1 cellular context compared by ENCODE assay signal in the genomic region with DNA sequence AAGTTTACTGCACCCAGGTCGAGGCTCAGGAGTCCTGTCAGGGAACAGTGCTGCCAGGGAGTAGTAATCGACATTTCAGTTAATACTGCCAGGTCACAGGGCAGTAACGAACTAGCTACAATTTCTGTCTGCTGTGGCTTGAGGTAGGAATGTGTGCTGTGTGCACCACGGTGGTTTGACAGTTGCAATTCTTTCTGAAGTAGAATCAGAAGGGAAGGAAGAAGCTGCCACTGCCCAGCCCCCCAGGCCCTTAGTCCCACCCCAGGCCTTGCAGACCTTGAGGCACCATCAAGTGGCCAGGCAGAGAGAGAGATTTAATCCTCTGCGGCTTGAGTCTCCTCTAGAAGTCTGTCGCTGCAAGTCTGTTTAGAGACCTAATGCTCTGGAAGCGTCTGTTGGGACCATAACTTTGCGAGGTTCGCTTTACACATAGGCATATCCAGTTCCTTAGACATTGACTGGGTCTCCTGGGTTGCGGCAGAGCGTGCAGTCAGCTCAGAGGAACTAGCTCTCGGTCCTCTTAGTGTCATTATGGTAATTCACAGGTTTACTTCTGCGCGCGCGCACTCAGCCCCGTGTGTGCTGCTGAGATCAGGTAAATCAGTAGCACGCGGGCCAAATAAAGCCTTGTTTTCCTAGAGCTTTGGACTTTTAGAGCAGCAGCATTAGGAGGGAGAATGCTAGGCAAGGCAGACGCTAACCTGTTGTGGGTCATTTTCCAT.
TF ChIP-seq lines count a peak whose summit lies in the region.

No MANE protein-coding gene starts in this region.

TF ChIP-seq in SK-N-SH, 30 proteins besides CTCF, POLR2A, EP300 and RAD21 (continued from another document):
- TF ChIP-seq YY1 (IDR thresholded peaks at IDR 0.05; ENCODE audit: low read depth) (no peak), CHD2 (IDR thresholded peaks at IDR 0.05; ENCODE audit: low read length, partially characterized antibody) (no peak), MEF2A (IDR thresholded peaks at IDR 0.05; ENCODE audit: borderline replicate concordance, low read depth) (no peak), TCF12 (IDR thresholded peaks at IDR 0.05) (no peak), RCOR1 (IDR thresholded peaks at IDR 0.05; ENCODE audit: low read length) (no peak), ELF1 (IDR thresholded peaks at IDR 0.05) (no peak), FOSL2 (IDR thresholded peaks at IDR 0.05; ENCODE audit: borderline replicate concordance, low read depth) (no peak), RXRA (IDR thresholded peaks at IDR 0.05; ENCODE audit: borderline replicate concordance, low read depth) (no peak), FOXM1 (IDR thresholded peaks at IDR 0.05; ENCODE audit: low read depth) (no peak), GABPA (IDR thresholded peaks at IDR 0.05; ENCODE audit: low read depth) (no peak), EZH2phosphoT487 (IDR thresholded peaks at IDR 0.05; ENCODE audit: borderline replicate concordance, low read depth) (no peak)
- TF ChIP-seq, protein P1, sequence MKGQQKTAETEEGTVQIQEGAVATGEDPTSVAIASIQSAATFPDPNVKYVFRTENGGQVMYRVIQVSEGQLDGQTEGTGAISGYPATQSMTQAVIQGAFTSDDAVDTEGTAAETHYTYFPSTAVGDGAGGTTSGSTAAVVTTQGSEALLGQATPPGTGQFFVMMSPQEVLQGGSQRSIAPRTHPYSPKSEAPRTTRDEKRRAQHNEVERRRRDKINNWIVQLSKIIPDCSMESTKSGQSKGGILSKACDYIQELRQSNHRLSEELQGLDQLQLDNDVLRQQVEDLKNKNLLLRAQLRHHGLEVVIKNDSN (IDR thresholded peaks at IDR 0.05; ENCODE audit: borderline replicate concordance, low read depth), result no peak
- TF ChIP-seq, protein P2, sequence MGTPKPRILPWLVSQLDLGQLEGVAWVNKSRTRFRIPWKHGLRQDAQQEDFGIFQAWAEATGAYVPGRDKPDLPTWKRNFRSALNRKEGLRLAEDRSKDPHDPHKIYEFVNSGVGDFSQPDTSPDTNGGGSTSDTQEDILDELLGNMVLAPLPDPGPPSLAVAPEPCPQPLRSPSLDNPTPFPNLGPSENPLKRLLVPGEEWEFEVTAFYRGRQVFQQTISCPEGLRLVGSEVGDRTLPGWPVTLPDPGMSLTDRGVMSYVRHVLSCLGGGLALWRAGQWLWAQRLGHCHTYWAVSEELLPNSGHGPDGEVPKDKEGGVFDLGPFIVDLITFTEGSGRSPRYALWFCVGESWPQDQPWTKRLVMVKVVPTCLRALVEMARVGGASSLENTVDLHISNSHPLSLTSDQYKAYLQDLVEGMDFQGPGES (IDR thresholded peaks at IDR 0.05; ENCODE audit: low read depth, low read length), result no peak
- TF ChIP-seq, protein P3, sequence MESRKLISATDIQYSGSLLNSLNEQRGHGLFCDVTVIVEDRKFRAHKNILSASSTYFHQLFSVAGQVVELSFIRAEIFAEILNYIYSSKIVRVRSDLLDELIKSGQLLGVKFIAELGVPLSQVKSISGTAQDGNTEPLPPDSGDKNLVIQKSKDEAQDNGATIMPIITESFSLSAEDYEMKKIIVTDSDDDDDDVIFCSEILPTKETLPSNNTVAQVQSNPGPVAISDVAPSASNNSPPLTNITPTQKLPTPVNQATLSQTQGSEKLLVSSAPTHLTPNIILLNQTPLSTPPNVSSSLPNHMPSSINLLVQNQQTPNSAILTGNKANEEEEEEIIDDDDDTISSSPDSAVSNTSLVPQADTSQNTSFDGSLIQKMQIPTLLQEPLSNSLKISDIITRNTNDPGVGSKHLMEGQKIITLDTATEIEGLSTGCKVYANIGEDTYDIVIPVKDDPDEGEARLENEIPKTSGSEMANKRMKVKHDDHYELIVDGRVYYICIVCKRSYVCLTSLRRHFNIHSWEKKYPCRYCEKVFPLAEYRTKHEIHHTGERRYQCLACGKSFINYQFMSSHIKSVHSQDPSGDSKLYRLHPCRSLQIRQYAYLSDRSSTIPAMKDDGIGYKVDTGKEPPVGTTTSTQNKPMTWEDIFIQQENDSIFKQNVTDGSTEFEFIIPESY (IDR thresholded peaks at IDR 0.05; ENCODE audit: borderline replicate concordance, low read depth), result no peak
- TF ChIP-seq, protein P4, sequence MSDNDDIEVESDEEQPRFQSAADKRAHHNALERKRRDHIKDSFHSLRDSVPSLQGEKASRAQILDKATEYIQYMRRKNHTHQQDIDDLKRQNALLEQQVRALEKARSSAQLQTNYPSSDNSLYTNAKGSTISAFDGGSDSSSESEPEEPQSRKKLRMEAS (IDR thresholded peaks at IDR 0.05; ENCODE audit: low read depth), result no peak
